Comparison of ENCODE assay signal across 8 cellular contexts in genomic region chr7:74173866-74174605, GRCh38. TPM values are rescaled to one million over a fixed set of nuclear protein-coding genes. Genes with fewer than 3 reads are reported as not detected.
A peak's percentile ranks its signal among the peaks of the same experiment; 100 is the strongest.
DNase-seq lines count a peak whose midpoint lies in the region; ATAC-seq and TF ChIP-seq lines count a peak whose summit lies in the region.

TSS of gene EIF4H (plus strand) at chr7:74174356. CDS start at chr7:74174384, 28 bp downstream.

- peak within 1 kb of the TSS; percentile 94 for H3K27ac ChIP-seq in cingulate gyrus (ENCODE audit: low read depth, low read length)

- H3K4me3 ChIP-seq in BE2C (ENCODE audit: low read depth, low read length) = peak within 1 kb of the TSS; percentile 89

- H3K4me1 ChIP-seq in BE2C = peaks cover 2% of the 10 kb centered on the region; the same call in 1 of the 2 replicates

- peaks cover 39% of the 10 kb centered on the region for H3K36me3 ChIP-seq in BE2C

- peak; percentile 96 for DNase-seq in BE2C
- DNase-seq in GM19240 (ENCODE audit: insufficient read length, low spot score) = peak; percentile 70
- peak; percentile 24 for DNase-seq in NCI-H524 treated with DMSO at 0.1 percent for 48 hours (lab: John Stamatoyannopoulos, UW)
- peak; percentile 93 to 94 for DNase-seq in activated CD4-positive, alpha-beta T cell treated with anti-CD3 and anti-CD28 coated beads for 4 hours
- peak; percentile 97 for DNase-seq in kidney tubule cell (ENCODE audit: low spot score)
- peak; percentile 85 to 95 for DNase-seq in stimulated activated CD4-positive, alpha-beta T cell treated with anti-CD3 and anti-CD28 coated beads, Interleukin-1b, Interleukin-23, amount 100 ng/mL, for 1 hour (ENCODE audit: low read depth in 2 of 2)

- no peaks in the 10 kb centered on the region for H3K9me3 ChIP-seq in BE2C

- no peaks in the 10 kb centered on the region for H3K27me3 ChIP-seq in BE2C

- ATAC-seq in HG03457 (IDR thresholded peaks at IDR 0.05; ENCODE audit: unreplicated experiment) = peak; percentile 73

- TF ChIP-seq CTCF in BE2C (IDR thresholded peaks at IDR 0.05; ENCODE audit: low read depth, low read length) = no peak

RNA-seq across cellular contexts. Expression of gene EIF4H, which starts in this region (rescaled TPM):
- 286 TPM for polyA plus RNA-seq in BE2C (2012; ENCODE audit: insufficient read depth, insufficient read length, low read depth)

Comparison
In these comparisons a context has a peak if more than half of its experiments do, and no peak if none do; other contexts are left out.
1. Peak in every context shown above with its lines: DNase-seq, ATAC-seq, H3K4me3 ChIP-seq and H3K27ac ChIP-seq.
2. DNase-seq: peak in every context shown above with its lines; median percentile 97 in kidney tubule cell; 96 in BE2C; 94 in activated CD4-positive, alpha-beta T cell treated with anti-CD3 and anti-CD28 coated beads for 4 hours; 90 in stimulated activated CD4-positive, alpha-beta T cell treated with anti-CD3 and anti-CD28 coated beads, Interleukin-1b, Interleukin-23, amount 100 ng/mL, for 1 hour; 70 in GM19240; 24 in NCI-H524 treated with DMSO at 0.1 percent for 48 hours.